Comparison of ENCODE assay signal across 1 cellular context in genomic region chr17:28317965-28318758, GRCh38.
A peak's percentile ranks its signal among the peaks of the same experiment; 100 is the strongest.
TF ChIP-seq lines count a peak whose summit lies in the region.

No MANE protein-coding gene starts in this region.

TF ChIP-seq in HepG2, 621 proteins besides CTCF, POLR2A, EP300 and RAD21 (continued from another document and continues in another):
- no peak for TF ChIP-seq ZBTB4 (CRISPR knock-in tag; IDR thresholded peaks at IDR 0.05; ENCODE audit: borderline replicate concordance)
- peak; percentile 15; the same call in 1 of the 2 replicates for TF ChIP-seq ZNF230 (CRISPR knock-in tag; IDR thresholded peaks at IDR 0.05)
- 0 out of 2 replicates have a peak, but pooled peaks have one; percentile 12 for TF ChIP-seq BORCS8-MEF2B (CRISPR knock-in tag; IDR thresholded peaks at IDR 0.05)
- no peak for TF ChIP-seq ZFP82 (CRISPR knock-in tag; IDR thresholded peaks at IDR 0.05; ENCODE audit: borderline replicate concordance)
- 0 out of 2 replicates have a peak, but pooled peaks have one; percentile 40 for TF ChIP-seq ZNF44 (CRISPR knock-in tag; IDR thresholded peaks at IDR 0.05)
- no peak for TF ChIP-seq KIAA2018 (CRISPR knock-in tag; IDR thresholded peaks at IDR 0.05; ENCODE audit: borderline replicate concordance)
- no peak for TF ChIP-seq FIP1L1 (IDR thresholded peaks at IDR 0.05; ENCODE audit: borderline replicate concordance, insufficient read depth, low read depth, low read length)
- no peak for TF ChIP-seq LCORL (IDR thresholded peaks at IDR 0.05)
- peak; percentile 28 for TF ChIP-seq LCORL (CRISPR knock-in tag; IDR thresholded peaks at IDR 0.05)
- TF ChIP-seq ZNF782 (CRISPR knock-in tag; IDR thresholded peaks at IDR 0.05; ENCODE audit: borderline replicate concordance): no peak
- no peak for TF ChIP-seq NFYC (CRISPR knock-in tag; IDR thresholded peaks at IDR 0.05)
- TF ChIP-seq GTF2F1 (IDR thresholded peaks at IDR 0.05; ENCODE audit: low read length): no peak
- peak; percentile 65 for TF ChIP-seq MTA1 (CRISPR knock-in tag; IDR thresholded peaks at IDR 0.05; ENCODE audit: borderline replicate concordance)
- TF ChIP-seq NR0B2 (CRISPR knock-in tag; IDR thresholded peaks at IDR 0.05): 0 out of 2 replicates have a peak, but pooled peaks have one; percentile 42
- 0 out of 2 replicates have a peak, but pooled peaks have one; percentile 9 for TF ChIP-seq RARA (CRISPR knock-in tag; IDR thresholded peaks at IDR 0.05)
- 0 out of 2 replicates have a peak, but pooled peaks have one; percentile 31 for TF ChIP-seq ZNF280B (CRISPR knock-in tag; IDR thresholded peaks at IDR 0.05; ENCODE audit: borderline replicate concordance)
- TF ChIP-seq ZNF530 (CRISPR knock-in tag; IDR thresholded peaks at IDR 0.05; ENCODE audit: low read depth): 0 out of 2 replicates have a peak, but pooled peaks have one; percentile 40
- TF ChIP-seq ZBTB2 (CRISPR knock-in tag; IDR thresholded peaks at IDR 0.05; ENCODE audit: low read depth): peak; percentile 15; the same call in 1 of the 2 replicates
- peak; percentile 47; the same call in 1 of the 2 replicates for TF ChIP-seq BCL3 (CRISPR knock-in tag; IDR thresholded peaks at IDR 0.05)
- no peak for TF ChIP-seq SP2 (CRISPR knock-in tag; IDR thresholded peaks at IDR 0.05)
- no peak for TF ChIP-seq SP1 (IDR thresholded peaks at IDR 0.05)
- TF ChIP-seq SP1 (CRISPR knock-in tag; IDR thresholded peaks at IDR 0.05): no peak
- no peak for TF ChIP-seq ZNF510 (CRISPR knock-in tag; IDR thresholded peaks at IDR 0.05; ENCODE audit: low read depth)
- TF ChIP-seq UBTF (CRISPR knock-in tag; IDR thresholded peaks at IDR 0.05): peak; percentile 65
- no peak for TF ChIP-seq NFATC3 (CRISPR knock-in tag; IDR thresholded peaks at IDR 0.05)
- TF ChIP-seq ZNF33B (CRISPR knock-in tag; IDR thresholded peaks at IDR 0.05): peak; percentile 39; the same call in 1 of the 2 replicates
- TF ChIP-seq CEBPG (CRISPR knock-in tag; IDR thresholded peaks at IDR 0.05): no peak
- peak; percentile 69; the same call in 1 of the 2 replicates for TF ChIP-seq ZNF547 (CRISPR knock-in tag; IDR thresholded peaks at IDR 0.05)
- no peak for TF ChIP-seq ATF7 (IDR thresholded peaks at IDR 0.05)
- no peak for TF ChIP-seq ATF7 (CRISPR knock-in tag; IDR thresholded peaks at IDR 0.05)
- TF ChIP-seq SNAPC4 (CRISPR knock-in tag; IDR thresholded peaks at IDR 0.05): 0 out of 2 replicates have a peak, but pooled peaks have one; percentile 19
- TF ChIP-seq DPF2 (CRISPR knock-in tag; IDR thresholded peaks at IDR 0.05; ENCODE audit: borderline replicate concordance, low read depth): no peak; the same call in 1 of the 2 replicates
- no peak for TF ChIP-seq ARID2 (CRISPR knock-in tag; IDR thresholded peaks at IDR 0.05; ENCODE audit: borderline replicate concordance)
